ENCODE assay signal across 18 cellular contexts in the genomic region with DNA sequence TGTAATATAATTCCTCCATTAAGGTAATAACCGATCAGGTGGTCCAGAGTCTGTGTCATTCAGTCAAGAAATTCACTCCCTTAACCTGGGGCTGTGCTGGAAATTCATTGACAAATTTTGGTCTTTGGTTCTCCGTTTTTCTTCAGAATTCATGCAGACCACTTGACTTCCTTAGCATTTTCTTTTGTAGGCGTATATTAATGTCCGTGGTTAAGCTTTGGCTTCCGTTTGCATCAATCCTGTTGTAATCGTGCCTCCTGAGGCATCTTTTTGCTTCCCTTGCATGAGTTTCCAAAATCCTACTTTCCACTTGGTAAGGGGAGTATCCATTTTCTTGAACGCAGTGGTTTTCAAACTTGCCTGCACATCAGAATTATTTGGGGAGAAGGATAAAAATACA. TPM values are rescaled to one million over a fixed set of nuclear protein-coding genes. Genes with fewer than 3 reads are reported as not detected.
DNase-seq lines count a peak whose midpoint lies in the region; ATAC-seq and TF ChIP-seq lines count a peak whose summit lies in the region.
"Had no signal": no experiment of that assay in that cellular context is flagged by ENCODE, and none has a peak within 500 bp of the region (broad histone marks: within the 10 kb centered on the region; RNA-seq: fewer than 3 reads in every experiment).

No MANE protein-coding gene starts in this region.

- peak overlapping the region; percentile 73 to 77 (median 76) for H3K27ac ChIP-seq in gastrocnemius medialis
- no peak overlapping the region for H3K27ac ChIP-seq in tibial nerve
- H3K27ac ChIP-seq: dorsolateral prefrontal cortex, neural progenitor cell had no signal

- H3K36me3 ChIP-seq in gastrocnemius medialis (no peaks in the 10 kb centered on the region), tibial nerve (peaks cover 0 to 28% (median 0%) of the 10 kb centered on the region in 3 donors)
- H3K36me3 ChIP-seq: MG63, neural progenitor cell had no signal

- ATAC-seq in gastrocnemius medialis (no peak), GM21526 (IDR thresholded peaks at IDR 0.05; ENCODE audit: low FRiP score, unreplicated experiment) (no peak), HG03045 (IDR thresholded peaks at IDR 0.05; ENCODE audit: unreplicated experiment) (no peak)
- ATAC-seq: left cardiac atrium had no signal

- intact Hi-C loops in activated CD4-positive, alpha-beta T cell treated with anti-CD3 and anti-CD28 coated beads, Interleukin-2, amount 10 ng/mL, durations not matched to agents 24 days and 14 days (cut with micrococcal nuclease) = no loop called here
- intact Hi-C loops in activated T-helper 1 cell treated with anti-CD3 and anti-CD28 coated beads, Interleukin-12 subunit alpha, Interleukin-12 subunit beta, Interleukin-2, Interleukin-4 antibody, amounts not matched to agents 30 ng/mL and 10 ng/mL and 1 ng/mL, durations not matched to agents 14 hours and 24 hours and 36 hours (cut with micrococcal nuclease) = no loop called here
- intact Hi-C loops in gastrocnemius medialis (cut with DNase I; ENCODE audit: low total_unique reads) = no loop called here

- H3K36me3 Mint-ChIP-seq in activated CD4-positive, alpha-beta T cell treated with anti-CD3 and anti-CD28 coated beads, Interleukin-2, amount 10 ng/mL, durations not matched to agents 24 days and 14 days (ENCODE audit: low read depth) = peaks cover 31% of the 10 kb centered on the region
- H3K36me3 Mint-ChIP-seq in activated T-helper 1 cell treated with anti-CD3 and anti-CD28 coated beads, Interleukin-12 subunit alpha, Interleukin-12 subunit beta, Interleukin-2, Interleukin-4 antibody, amounts not matched to agents 30 ng/mL and 10 ng/mL and 1 ng/mL, durations not matched to agents 14 hours and 24 hours and 36 hours (ENCODE audit: low read depth) = peaks cover 23% of the 10 kb centered on the region

- TF ChIP-seq CTCF in NB4 (IDR thresholded peaks at IDR 0.05; ENCODE audit: low read depth, low read length) (no peak), gastrocnemius medialis (IDR thresholded peaks at IDR 0.05 in 4 of 5, conservative IDR thresholded peaks at IDR 0.05 in 1 of 5) (no peak), tibial nerve (IDR thresholded peaks at IDR 0.05) (no peak)

- no peak for TF ChIP-seq EP300 in tibial nerve (IDR thresholded peaks at IDR 0.05)

- H3K9me3 Mint-ChIP-seq in activated CD4-positive, alpha-beta T cell treated with anti-CD3 and anti-CD28 coated beads, Interleukin-2, amount 10 ng/mL, durations not matched to agents 24 days and 14 days = no peaks in the 10 kb centered on the region
- H3K9me3 Mint-ChIP-seq in activated T-helper 1 cell treated with anti-CD3 and anti-CD28 coated beads, Interleukin-12 subunit alpha, Interleukin-12 subunit beta, Interleukin-2, Interleukin-4 antibody, amounts not matched to agents 30 ng/mL and 10 ng/mL and 1 ng/mL, durations not matched to agents 14 hours and 24 hours and 36 hours = no peaks in the 10 kb centered on the region

- H3K4me3 ChIP-seq in NB4 (ENCODE audit: low read depth, low read length) = peak overlapping the region; percentile 18
- H3K4me3 ChIP-seq in gastrocnemius medialis = no peak overlapping the region
- no peak overlapping the region for H3K4me3 ChIP-seq in tibial nerve
- H3K4me3 ChIP-seq: dorsolateral prefrontal cortex, MG63, neural progenitor cell, spleen had no signal

- in situ Hi-C loops in gastrocnemius medialis (cut with MboI; ENCODE audit: low sequenced_read_pairs in 4 of 4) = loop anchor here in 2 of 4 donors (10.0 to 25.0 kb wide), 2 partner anchors 129 to 321 kb away; a partner anchor contains a TSS

- no peak for TF ChIP-seq POLR2A in NB4 (IDR thresholded peaks at IDR 0.05; ENCODE audit: extremely low read depth, insufficient read length)
- TF ChIP-seq POLR2A in gastrocnemius medialis (IDR thresholded peaks at IDR 0.05) = no peak
- no peak for TF ChIP-seq POLR2A in tibial nerve (IDR thresholded peaks at IDR 0.05)

- H3K27me3 ChIP-seq in gastrocnemius medialis (no peaks in the 10 kb centered on the region), tibial nerve (no peaks in the 10 kb centered on the region)
- H3K27me3 ChIP-seq: dorsolateral prefrontal cortex, MG63, neural progenitor cell, spleen had no signal

- H3K9me3 ChIP-seq in gastrocnemius medialis (no peaks in the 10 kb centered on the region), tibial nerve (no peaks in the 10 kb centered on the region)
- H3K9me3 ChIP-seq: MG63, spleen had no signal

- no peaks in the 10 kb centered on the region for H3K27me3 Mint-ChIP-seq in activated CD4-positive, alpha-beta T cell treated with anti-CD3 and anti-CD28 coated beads, Interleukin-2, amount 10 ng/mL, durations not matched to agents 24 days and 14 days
- no peaks in the 10 kb centered on the region for H3K27me3 Mint-ChIP-seq in activated T-helper 1 cell treated with anti-CD3 and anti-CD28 coated beads, Interleukin-12 subunit alpha, Interleukin-12 subunit beta, Interleukin-2, Interleukin-4 antibody, amounts not matched to agents 30 ng/mL and 10 ng/mL and 1 ng/mL, durations not matched to agents 14 hours and 24 hours and 36 hours (ENCODE audit: insufficient read depth)

- peak; percentile 55 for DNase-seq in activated CD4-positive, alpha-beta T cell treated with anti-CD3 and anti-CD28 coated beads, Interleukin-2, amount 10 ng/mL, durations not matched to agents 24 days and 14 days
- DNase-seq in activated CD4-positive, alpha-beta T cell treated with anti-CD3 and anti-CD28 coated beads for 1 hour = no peak
- DNase-seq in NB4 (ENCODE audit: low read depth) = peak; percentile 72
- DNase-seq in activated T-helper 1 cell treated with anti-CD3 and anti-CD28 coated beads, Interleukin-12 subunit alpha, Interleukin-12 subunit beta, Interleukin-2, Interleukin-4 antibody, amounts not matched to agents 30 ng/mL and 10 ng/mL and 1 ng/mL, durations not matched to agents 14 hours and 24 hours and 36 hours (ENCODE audit: low spot score) = no peak
- no peak for DNase-seq in gastrocnemius medialis
- no peak for DNase-seq in tibial nerve (ENCODE audit: low spot score in 2 of 2)
- DNase-seq: activated CD4-positive, CD25-positive, alpha-beta regulatory T cell treated with anti-CD3 and anti-CD28 coated beads, Interleukin-2, amount 50 U/mL, for 72 hours; C1 segment of cervical spinal cord; dorsolateral prefrontal cortex; foreskin melanocyte; left cardiac atrium; NCI-H187; Right ventricle myocardium superior had no signal

- H3K4me1 ChIP-seq in gastrocnemius medialis (peaks cover 39 to 40% of the 10 kb centered on the region in 2 donors), tibial nerve (no peaks in the 10 kb centered on the region)
- H3K4me1 ChIP-seq: neural progenitor cell had no signal

- H3K4me1 Mint-ChIP-seq in activated CD4-positive, alpha-beta T cell treated with anti-CD3 and anti-CD28 coated beads, Interleukin-2, amount 10 ng/mL, durations not matched to agents 24 days and 14 days = peaks cover 33% of the 10 kb centered on the region
- peaks cover 50% of the 10 kb centered on the region for H3K4me1 Mint-ChIP-seq in activated T-helper 1 cell treated with anti-CD3 and anti-CD28 coated beads, Interleukin-12 subunit alpha, Interleukin-12 subunit beta, Interleukin-2, Interleukin-4 antibody, amounts not matched to agents 30 ng/mL and 10 ng/mL and 1 ng/mL, durations not matched to agents 14 hours and 24 hours and 36 hours (ENCODE audit: low read depth)
- H3K4me1 Mint-ChIP-seq: neural progenitor cell had no signal

- H3K4me3 Mint-ChIP-seq in activated CD4-positive, alpha-beta T cell treated with anti-CD3 and anti-CD28 coated beads, Interleukin-2, amount 10 ng/mL, durations not matched to agents 24 days and 14 days = peak overlapping the region; percentile 44
- peak overlapping the region; percentile 13 for H3K4me3 Mint-ChIP-seq in activated T-helper 1 cell treated with anti-CD3 and anti-CD28 coated beads, Interleukin-12 subunit alpha, Interleukin-12 subunit beta, Interleukin-2, Interleukin-4 antibody, amounts not matched to agents 30 ng/mL and 10 ng/mL and 1 ng/mL, durations not matched to agents 14 hours and 24 hours and 36 hours
- H3K4me3 Mint-ChIP-seq: neural progenitor cell had no signal

- H3K27ac Mint-ChIP-seq in activated CD4-positive, alpha-beta T cell treated with anti-CD3 and anti-CD28 coated beads, Interleukin-2, amount 10 ng/mL, durations not matched to agents 24 days and 14 days = peak overlapping the region; percentile 51
- H3K27ac Mint-ChIP-seq in activated T-helper 1 cell treated with anti-CD3 and anti-CD28 coated beads, Interleukin-12 subunit alpha, Interleukin-12 subunit beta, Interleukin-2, Interleukin-4 antibody, amounts not matched to agents 30 ng/mL and 10 ng/mL and 1 ng/mL, durations not matched to agents 14 hours and 24 hours and 36 hours = no peak overlapping the region
- H3K27ac Mint-ChIP-seq: neural progenitor cell had no signal

- 81% methylated on average over 7 of the region's 7 CpGs for WGBS in tibial nerve, 2 donors

RNA-seq across cellular contexts. Expression of a gene that starts 9.0 kb away (rescaled TPM):
- total RNA-seq in activated CD4-positive, alpha-beta T cell treated with anti-CD3 and anti-CD28 coated beads, Interleukin-2, amount 10 ng/mL, durations not matched to agents 24 days and 14 days = 17.7 and 22.1 TPM in 2 replicates
- total RNA-seq in activated T-helper 1 cell treated with anti-CD3 and anti-CD28 coated beads, Interleukin-12 subunit alpha, Interleukin-12 subunit beta, Interleukin-2, Interleukin-4 antibody, amounts not matched to agents 30 ng/mL and 10 ng/mL and 1 ng/mL, durations not matched to agents 14 hours and 24 hours and 36 hours = 16.7 and 22.7 TPM in 2 replicates
- total RNA-seq in gastrocnemius medialis (1 to 10 TPM; 3.8 to 7.9 (median 5.6) TPM), tibial nerve (10 to 100 TPM; 17.2 to 51.1 (median 27.9) TPM)

Comparison
In these comparisons a context has a peak if more than half of its experiments do, and no peak if none do; other contexts are left out.
1. DNase-seq: peak in activated CD4-positive, alpha-beta T cell treated with anti-CD3 and anti-CD28 coated beads, Interleukin-2, amount 10 ng/mL, durations not matched to agents 24 days and 14 days (single experiment) and NB4 (single experiment); none in activated CD4-positive, alpha-beta T cell treated with anti-CD3 and anti-CD28 coated beads for 1 hour (single experiment), activated T-helper 1 cell treated with anti-CD3 and anti-CD28 coated beads, Interleukin-12 subunit alpha, Interleukin-12 subunit beta, Interleukin-2, Interleukin-4 antibody, amounts not matched to agents 30 ng/mL and 10 ng/mL and 1 ng/mL, durations not matched to agents 14 hours and 24 hours and 36 hours (single experiment), gastrocnemius medialis (0 of 2) and tibial nerve (0 of 2).
2. H3K27ac ChIP-seq: peak in gastrocnemius medialis (4 of 4); none in tibial nerve (0 of 4).